In genomic region chr20:58808296-58809046, GRCh38 we compare ENCODE assay signal across 30 cellular contexts. TPM values are rescaled to one million over a fixed set of nuclear protein-coding genes. Genes with fewer than 3 reads are reported as not detected.
"Had no signal": no experiment of that assay in that cellular context is flagged by ENCODE, and none has a peak within 500 bp of the region (broad histone marks: within the 10 kb centered on the region; RNA-seq: fewer than 3 reads in every experiment).

No MANE protein-coding gene starts in this region.

- ATAC-seq: activated CD4-positive, CD25-positive, alpha-beta regulatory T cell treated with anti-CD3 and anti-CD28 coated beads, Interleukin-2, amount 50 U/mL, for 24 hours; left lung; pancreas; stimulated activated naive B cell treated with anti-CD40 and anti-IgM and Interleukin-4, amounts not matched to agents 10 μg/mL and 1 μg/mL and 100 μg/mL, for 72 hours; upper lobe of right lung had no signal

- H3K36me3 ChIP-seq: adrenal gland, ascending aorta, breast epithelium, colonic mucosa, esophagus squamous epithelium, left lung, pancreas, prostate gland, suprapubic skin, tibial artery, upper lobe of right lung, WERI-Rb-1 had no signal

- H3K27me3 ChIP-seq: adrenal gland, ascending aorta, colonic mucosa had no signal

- H3K4me3 ChIP-seq: adrenal gland, ascending aorta, breast epithelium, colonic mucosa, esophagus squamous epithelium, left lung, lung, pancreas, prostate gland, suprapubic skin, tibial artery, upper lobe of right lung had no signal

- H3K27ac ChIP-seq: adrenal gland, ascending aorta, breast epithelium, colonic mucosa, epithelial cell of prostate, esophagus squamous epithelium, left lung, pancreas, prostate gland, suprapubic skin, tibial artery, upper lobe of right lung, WERI-Rb-1 had no signal

- H3K9me3 ChIP-seq: adrenal gland, ascending aorta, breast epithelium, colonic mucosa, esophagus squamous epithelium, left lung, pancreas, prostate gland, suprapubic skin, tibial artery, upper lobe of right lung had no signal

- H3K4me1 ChIP-seq: adrenal gland, ascending aorta, breast epithelium, colonic mucosa, esophagus squamous epithelium, left lung, pancreas, prostate gland, suprapubic skin, tibial artery, upper lobe of right lung had no signal

- DNase-seq: activated CD4-positive, alpha-beta T cell treated with anti-CD3 and anti-CD28 coated beads for 48 hours; activated CD4-positive, alpha-beta T cell treated with anti-CD3 and anti-CD28 coated beads, Interleukin-2, amount 50 U/mL, for 48 hours; activated CD8-positive, alpha-beta memory T cell treated with anti-CD3 and anti-CD28 coated beads for 24 hours; activated effector memory CD4-positive, alpha-beta T cell treated with Interleukin-2 at 50 U/mL for 16 hours; activated naive CD4-positive, alpha-beta T cell treated with Interleukin-2 at 50 U/mL for 16 hours; activated naive CD8-positive, alpha-beta T cell treated with anti-CD3 and anti-CD28 coated beads for 36 hours; adrenal gland; cerebellar nuclear complex; colonic mucosa; effector CD8-positive, alpha-beta T cell; esophagus squamous epithelium; foreskin melanocyte; kidney glomerular epithelial cell; left lung; pancreas; retina; stimulated activated CD4-positive, alpha-beta T cell treated with anti-CD3 and anti-CD28 coated beads, Interleukin-15, amount 100 ng/mL, for 24 hours; stimulated activated CD4-positive, alpha-beta T cell treated with anti-CD3 and anti-CD28 coated beads, Interleukin-2, amount 100 ng/mL, for 24 hours; stimulated activated naive B cell treated with anti-CD40 and anti-IgM and Interleukin-4, amounts not matched to agents 10 μg/mL and 1 μg/mL and 100 μg/mL, for 72 hours; tibial artery; upper lobe of right lung; WERI-Rb-1 had no signal

- FAIRE-seq: endometrium, pancreas had no signal

RNA-seq across cellular contexts. Expression of gene GNAS-AS1, which starts 42.2 kb away (rescaled TPM):
- total RNA-seq: ascending aorta, suprapubic skin had no signal
